ENCODE assay signal across 18 cellular contexts in genomic region chr1:77283701-77284425, GRCh38. TPM values are rescaled to one million over a fixed set of nuclear protein-coding genes. Genes with fewer than 3 reads are reported as not detected.
DNase-seq lines count a peak whose midpoint lies in the region; ATAC-seq, FAIRE-seq and TF ChIP-seq lines count a peak whose summit lies in the region.
"Had no signal": no experiment of that assay in that cellular context is flagged by ENCODE, and none has a peak within 500 bp of the region (broad histone marks: within the 10 kb centered on the region; RNA-seq: fewer than 3 reads in every experiment).

No MANE protein-coding gene starts in this region.

- H3K27me3 Mint-ChIP-seq in astrocyte (ENCODE audit: low read depth, unreplicated experiment), result peaks cover 44% of the 10 kb centered on the region

- H3K9me3 ChIP-seq in ES-I3 (ENCODE audit: control insufficient read depth, insufficient read depth, low read length) (no peaks in the 10 kb centered on the region), astrocyte (ENCODE audit: insufficient read depth, low read depth, low read length) (no peaks in the 10 kb centered on the region), upper lobe of left lung (no peaks in the 10 kb centered on the region)
- H3K9me3 ChIP-seq: BLaER1, right atrium auricular region had no signal

- H3K36me3 Mint-ChIP-seq in astrocyte (ENCODE audit: low read depth, unreplicated experiment), result no peaks in the 10 kb centered on the region
- H3K36me3 Mint-ChIP-seq: activated CD8-positive, alpha-beta memory T cell treated with anti-CD3 and anti-CD28 coated beads, Interleukin-2, amount 10 ng/mL, durations not matched to agents 7 days and 5 days; stimulated activated memory B cell treated with anti-CD40 and anti-IgM and Interleukin-4, amounts not matched to agents 10 μg/mL and 1 μg/mL and 100 μg/mL, for 72 hours had no signal

- no peaks in the 10 kb centered on the region for H3K9me3 Mint-ChIP-seq in astrocyte (ENCODE audit: unreplicated experiment)

- H3K4me1 Mint-ChIP-seq in astrocyte (ENCODE audit: low read depth, unreplicated experiment), result no peaks in the 10 kb centered on the region

- TF ChIP-seq EP300 in upper lobe of left lung (IDR thresholded peaks at IDR 0.05), result no peak

- H3K27ac Mint-ChIP-seq in astrocyte (ENCODE audit: unreplicated experiment), result no peak overlapping the region
- H3K27ac Mint-ChIP-seq: activated CD8-positive, alpha-beta memory T cell treated with anti-CD3 and anti-CD28 coated beads, Interleukin-2, amount 10 ng/mL, durations not matched to agents 7 days and 5 days; stimulated activated memory B cell treated with anti-CD40 and anti-IgM and Interleukin-4, amounts not matched to agents 10 μg/mL and 1 μg/mL and 100 μg/mL, for 72 hours had no signal

- TF ChIP-seq CTCF in astrocyte (IDR thresholded peaks at IDR 0.05; ENCODE audit: insufficient read depth, low read depth, low read length) (no peak), upper lobe of left lung (IDR thresholded peaks at IDR 0.05) (no peak), GM10266 (IDR thresholded peaks at IDR 0.05; ENCODE audit: control insufficient read depth, insufficient read depth, low read depth, missing control alignments) (no peak)

- DNase-seq in astrocyte (ENCODE audit: low read depth), result no peak
- peak; percentile 54 for DNase-seq in medulla oblongata (ENCODE audit: extremely low spot score)
- DNase-seq in upper lobe of left lung, result no peak
- DNase-seq in GM10266 (ENCODE audit: extremely low spot score), result no peak
- DNase-seq: activated CD8-positive, alpha-beta memory T cell treated with anti-CD3 and anti-CD28 coated beads, Interleukin-2, amount 10 ng/mL, durations not matched to agents 7 days and 5 days; aorta; EL; NCI-H774; stimulated activated CD4-positive, alpha-beta T cell treated with anti-CD3 and anti-CD28 coated beads, Interleukin-4, amount 100 ng/mL, for 4 hours had no signal

- no peaks in the 10 kb centered on the region for H3K36me3 ChIP-seq in ACC112 (ENCODE audit: insufficient read depth, low read length)
- no peaks in the 10 kb centered on the region for H3K36me3 ChIP-seq in ES-I3 (ENCODE audit: insufficient read depth, low read length)
- H3K36me3 ChIP-seq in astrocyte (ENCODE audit: insufficient read depth, low read length), result no peaks in the 10 kb centered on the region
- H3K36me3 ChIP-seq in upper lobe of left lung, result no peaks in the 10 kb centered on the region
- H3K36me3 ChIP-seq: BLaER1, right atrium auricular region had no signal

- H3K4me3 Mint-ChIP-seq in astrocyte (ENCODE audit: unreplicated experiment), result peak overlapping the region; percentile 16
- H3K4me3 Mint-ChIP-seq: activated CD8-positive, alpha-beta memory T cell treated with anti-CD3 and anti-CD28 coated beads, Interleukin-2, amount 10 ng/mL, durations not matched to agents 7 days and 5 days; stimulated activated memory B cell treated with anti-CD40 and anti-IgM and Interleukin-4, amounts not matched to agents 10 μg/mL and 1 μg/mL and 100 μg/mL, for 72 hours had no signal

- H3K9ac ChIP-seq in ES-I3 (ENCODE audit: low read depth, low read length) (peak overlapping the region; percentile 58; the same call in 1 of the 2 replicates), astrocyte (ENCODE audit: low read length) (no peak overlapping the region)
- H3K9ac ChIP-seq: BLaER1, KMS-11 had no signal

- H3K4me1 ChIP-seq in ACC112 (ENCODE audit: control insufficient read depth, insufficient read depth, low read length, unreplicated experiment), result peaks cover 8% of the 10 kb centered on the region
- peaks cover 11% of the 10 kb centered on the region; the same call in 1 of the 2 replicates for H3K4me1 ChIP-seq in ES-I3 (ENCODE audit: insufficient read depth, low read length)
- H3K4me1 ChIP-seq in astrocyte (ENCODE audit: insufficient read depth, low read length), result no peaks in the 10 kb centered on the region
- peaks cover 12 to 21% (median 19%) of the 10 kb centered on the region in 4 donors for H3K4me1 ChIP-seq in upper lobe of left lung

- H2AFZ ChIP-seq in ACC112 (ENCODE audit: low read length, unreplicated experiment) (no peak overlapping the region), astrocyte (ENCODE audit: low read depth, low read length) (no peak overlapping the region)

- TF ChIP-seq POLR2A in upper lobe of left lung (IDR thresholded peaks at IDR 0.05), result no peak

- peaks cover 3% of the 10 kb centered on the region for H3K79me2 ChIP-seq in ACC112 (ENCODE audit: control insufficient read depth, insufficient read depth, low read length, unreplicated experiment)
- H3K79me2 ChIP-seq in astrocyte (ENCODE audit: insufficient read depth, low read length), result no peaks in the 10 kb centered on the region

- H3K27me3 ChIP-seq in ACC112 (ENCODE audit: insufficient read depth, low read length) (no peaks in the 10 kb centered on the region), astrocyte (ENCODE audit: insufficient read depth, low read length) (no peaks in the 10 kb centered on the region), upper lobe of left lung (peaks cover 0 to 13% (median 6%) of the 10 kb centered on the region in 4 donors)

- FAIRE-seq in astrocyte (lab: Jason Lieb, UNC), result no peak
- FAIRE-seq: frontal cortex had no signal

- H3K27ac ChIP-seq in ACC112 (ENCODE audit: low read depth, low read length) (no peak overlapping the region), astrocyte (ENCODE audit: low read depth, low read length) (no peak overlapping the region), upper lobe of left lung (no peak overlapping the region)
- H3K27ac ChIP-seq: BLaER1, KMS-11, right atrium auricular region had no signal

- peak overlapping the region; percentile 99 for H3K4me2 ChIP-seq in astrocyte (ENCODE audit: low read length)
- H3K4me2 ChIP-seq: KMS-11 had no signal

- H3K4me3 ChIP-seq in ACC112 (ENCODE audit: low read depth, low read length), result peak overlapping the region; percentile 95
- no peak overlapping the region for H3K4me3 ChIP-seq in astrocyte (ENCODE audit: insufficient read depth, low read depth, low read length)
- H3K4me3 ChIP-seq in upper lobe of left lung, result no peak overlapping the region

- WGBS in upper lobe of left lung, 2 donors, result 66 to 78% methylated on average over 6 of the region's 6 CpGs

- H4K20me1 ChIP-seq in astrocyte (ENCODE audit: insufficient read depth, low read length), result no peaks in the 10 kb centered on the region

- ATAC-seq in upper lobe of left lung (ENCODE audit: low FRiP score in 2 of 2), result no peak
- no peak for ATAC-seq in HG02852 (IDR thresholded peaks at IDR 0.05; ENCODE audit: unreplicated experiment)
- no peak for ATAC-seq in HG03159 (IDR thresholded peaks at IDR 0.05; ENCODE audit: unreplicated experiment)

RNA-seq across cellular contexts. Expression of gene AK5, which starts 2.0 kb away (rescaled TPM):
- total RNA-seq in astrocyte (1.7 and 4.4 TPM in 2 replicates), upper lobe of left lung (under 1 TPM in 2 of 6 donors, not detected in 4; 0.10 to 0.74 TPM)
- total RNA-seq: activated CD8-positive, alpha-beta memory T cell treated with anti-CD3 and anti-CD28 coated beads, Interleukin-2, amount 10 ng/mL, durations not matched to agents 7 days and 5 days had no signal
